ENCODE assay signal across 8 cellular contexts in genomic region chr2:86621290-86621943, GRCh38. TPM values are rescaled to one million over a fixed set of nuclear protein-coding genes. Genes with fewer than 3 reads are reported as not detected.
DNase-seq lines count a peak whose midpoint lies in the region; ATAC-seq and TF ChIP-seq lines count a peak whose summit lies in the region.

No MANE protein-coding gene starts in this region.

- H3K4me2 ChIP-seq in KMS-11, result peak overlapping the region; percentile 85

- H3K36me3 ChIP-seq in KMS-11 (ENCODE audit: insufficient read depth) (no peaks in the 10 kb centered on the region), brain microvascular endothelial cell (replicated peaks) (no peaks in the 10 kb centered on the region)

- H3K27me3 Mint-ChIP-seq in CD14-positive monocyte (ENCODE audit: low read depth in 3 of 3), result no peaks in the 10 kb centered on the region
- H3K27me3 Mint-ChIP-seq in natural killer cell (ENCODE audit: low read depth in 2 of 2), result no peaks in the 10 kb centered on the region

- no peaks in the 10 kb centered on the region for H4K20me1 ChIP-seq in KMS-11 (ENCODE audit: insufficient read depth)

- H3K79me2 ChIP-seq in KMS-11 (ENCODE audit: insufficient read depth, low read depth), result peaks cover 64% of the 10 kb centered on the region

- H2AFZ ChIP-seq in KMS-11 (ENCODE audit: low read depth), result no peak overlapping the region

- H3K4me1 Mint-ChIP-seq in CD14-positive monocyte (peaks cover 30% of the 10 kb centered on the region), natural killer cell (peaks cover 28 to 58% of the 10 kb centered on the region in 2 donors)

- H3K27ac Mint-ChIP-seq in CD14-positive monocyte, result peak overlapping the region in 5 of 7 donors; percentile 19 to 74 (median 36)
- H3K27ac Mint-ChIP-seq in natural killer cell, result peak overlapping the region; percentile 84 to 95

- H3K36me3 Mint-ChIP-seq in CD14-positive monocyte (peaks cover 33 to 35% of the 10 kb centered on the region in 2 donors), natural killer cell (peaks cover 12% of the 10 kb centered on the region)

- DNase-seq in CD14-positive monocyte (ENCODE audit: low spot score) (no peak), brain microvascular endothelial cell (no peak), natural killer cell (no peak), SIG-M5 (lab: John Stamatoyannopoulos, UW) (no peak), cortex of kidney (lab: John Stamatoyannopoulos, UW) (no peak)

- H3K27me3 ChIP-seq in KMS-11 (ENCODE audit: insufficient read depth, low read depth), result no peaks in the 10 kb centered on the region
- H3K27me3 ChIP-seq in brain microvascular endothelial cell (replicated peaks), result no peaks in the 10 kb centered on the region

- H3K4me1 ChIP-seq in KMS-11 (ENCODE audit: low read depth, poor library complexity, severe bottlenecking), result peaks cover 46% of the 10 kb centered on the region

- H3K9ac ChIP-seq in KMS-11, result peak overlapping the region; percentile 90

- H3K9me3 Mint-ChIP-seq in CD14-positive monocyte, result no peaks in the 10 kb centered on the region
- no peaks in the 10 kb centered on the region for H3K9me3 Mint-ChIP-seq in natural killer cell

- H3K27ac ChIP-seq in KMS-11 (peak overlapping the region; percentile 95), brain microvascular endothelial cell (no peak overlapping the region)

- TF ChIP-seq CTCF in CD14-positive monocyte (IDR thresholded peaks at IDR 0.05), result no peak
- TF ChIP-seq CTCF in KMS-11 (conservative IDR thresholded peaks at IDR 0.05; ENCODE audit: low read depth, low read length), result no peak
- no peak for TF ChIP-seq CTCF in brain microvascular endothelial cell (IDR thresholded peaks at IDR 0.05; ENCODE audit: low read depth, low read length, missing control alignments)
- TF ChIP-seq CTCF in natural killer cell (IDR thresholded peaks at IDR 0.05), result no peak

- intact Hi-C loops in CD14-positive monocyte (cut with micrococcal nuclease) (loop anchor here (5.0 to 10.0 kb wide), 2 partner anchors 59 to 177 kb away; partner anchors contain the start of genes CHMP3 (in 2 of the 2) and KDM3A (in 1 of the 2)), natural killer cell (cut with micrococcal nuclease) (no loop called here)

- H3K4me3 Mint-ChIP-seq in CD14-positive monocyte, result peak overlapping the region; percentile 94 to 99
- H3K4me3 Mint-ChIP-seq in natural killer cell, result peak overlapping the region; percentile 93

- H3K4me3 ChIP-seq in KMS-11 (IDR thresholded peaks at IDR 0.05; ENCODE audit: insufficient read depth, low read depth, low read length) (peak overlapping the region; percentile 46), brain microvascular endothelial cell (ENCODE audit: low read depth, low read length) (peak overlapping the region; percentile 79)

- in situ Hi-C loops in brain microvascular endothelial cell (cut with HindIII; ENCODE audit: low pct_ligation_motif_present, low sequenced_read_pairs), result no loop called here

- no peak for ATAC-seq in natural killer cell
- ATAC-seq in GM18909 (IDR thresholded peaks at IDR 0.05; ENCODE audit: poor library complexity, unreplicated experiment), result no peak
- ATAC-seq in GM21381 (IDR thresholded peaks at IDR 0.05; ENCODE audit: unreplicated experiment), result no peak

RNA-seq across cellular contexts. Expression of gene RNF103, which starts 2.2 kb away (rescaled TPM):
- polyA plus RNA-seq in CD14-positive monocyte, result 1 to 10 TPM; 1.0 to 2.2 TPM
- total RNA-seq in natural killer cell, result 10 to 100 TPM; 52.9 to 74.2 (median 70.9) TPM

RNA-seq across cellular contexts. Expression of gene CHMP3, which starts 58.2 kb away (rescaled TPM):
- polyA plus RNA-seq in CD14-positive monocyte, result 100 to 1,000 TPM in 1 of 2 donors, 10 to 100 TPM in 1; 99.4 to 115 TPM
- total RNA-seq in natural killer cell, result 10 to 100 TPM; 47.4 to 50.3 (median 49.3) TPM
